In genomic region chr13:58584610-58585009, GRCh38 we compare ENCODE assay signal across 8 cellular contexts.
"Had no signal": no experiment of that assay in that cellular context is flagged by ENCODE, and none has a peak within 500 bp of the region (broad histone marks: within the 10 kb centered on the region; RNA-seq: fewer than 3 reads in every experiment).

No MANE protein-coding gene starts in this region.

- ATAC-seq: GM23338, K562 had no signal

- H3K4me1 Mint-ChIP-seq: GM23338, H9 had no signal

- H3K4me3 Mint-ChIP-seq: GM23338, H9 had no signal

- H2AFZ ChIP-seq: GM23338 had no signal

- DNase-seq: H9, HCEC 1CT, KG1 had no signal

- H3K27ac Mint-ChIP-seq: GM23338, H9 had no signal

- H3K4me3 ChIP-seq: GM23338, K562 had no signal

- H3K9me3 Mint-ChIP-seq: GM23338, H9 had no signal

- FAIRE-seq: H1, H54, HTR-8/SVneo, K562 had no signal

- H3K4me2 ChIP-seq: GM23338 had no signal
